In the genomic region with DNA sequence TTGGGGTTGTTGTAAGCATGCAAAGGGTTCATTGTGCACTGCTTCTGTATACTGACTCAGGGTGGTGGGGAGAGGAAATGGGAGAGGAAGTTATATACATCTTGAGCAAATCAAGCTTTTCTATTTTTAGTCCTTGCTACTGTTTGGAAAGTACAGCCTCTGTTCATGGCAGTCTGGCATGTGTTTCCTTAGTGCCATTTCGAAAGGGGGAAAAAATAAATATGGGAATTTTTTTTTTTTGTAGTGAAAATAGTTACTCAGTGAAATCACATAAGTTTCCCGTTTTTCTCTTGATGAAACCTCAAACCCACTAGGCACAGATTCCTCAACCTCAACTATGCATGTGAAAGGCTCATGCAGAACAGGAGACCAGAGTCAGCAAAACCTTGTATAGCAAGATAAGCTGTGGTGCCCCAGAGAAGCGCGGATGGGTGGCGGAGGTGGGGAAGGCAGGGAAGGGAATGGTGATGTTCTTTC, we compare ENCODE assay signal across 8 cellular contexts.
DNase-seq lines count a peak whose midpoint lies in the region; ATAC-seq and TF ChIP-seq lines count a peak whose summit lies in the region.

No MANE protein-coding gene starts in this region.

- peaks cover 5 to 29% (median 17%) of the 10 kb centered on the region in 11 experiments; a peak in 14 of 22 replicates for H3K36me3 ChIP-seq in BLaER1 treated with 17β-estradiol and CSF1 and Interleukin-3, amounts not matched to agents 10 nM and 100 nM
- H3K36me3 ChIP-seq in fibroblast of lung (ENCODE audit: control insufficient read depth, insufficient read depth, low read length) (no peaks in the 10 kb centered on the region), testis (ENCODE audit: low read depth, missing control alignments) (no peaks in the 10 kb centered on the region)

- peaks cover 23 to 69% (median 56%) of the 10 kb centered on the region in 10 experiments for H3K4me1 ChIP-seq in BLaER1 treated with 17β-estradiol and CSF1 and Interleukin-3, amounts not matched to agents 10 nM and 100 nM
- H3K4me1 ChIP-seq in fibroblast of lung (ENCODE audit: control insufficient read depth, extremely low read depth, insufficient read depth, low read length) (peaks cover 6% of the 10 kb centered on the region), testis (no peaks in the 10 kb centered on the region)

- ATAC-seq in natural killer cell treated with Interleukin-12 subunit alpha and Interleukin-12 subunit beta and Interleukin-15 and Interleukin-18, amount 100 ng/mL, for 72 hours = peak; percentile 70 to 72

- H3K27ac Mint-ChIP-seq in natural killer cell treated with Interleukin-12 subunit alpha and Interleukin-12 subunit beta and Interleukin-15 and Interleukin-18, amount 100 ng/mL, for 72 hours = peak overlapping the region in 1 of 2 donors; percentile 57

- H3K4me3 Mint-ChIP-seq in natural killer cell treated with Interleukin-12 subunit alpha and Interleukin-12 subunit beta and Interleukin-15 and Interleukin-18, amount 100 ng/mL, for 72 hours = peak overlapping the region; percentile 2

- H3K9me3 Mint-ChIP-seq in natural killer cell treated with Interleukin-12 subunit alpha and Interleukin-12 subunit beta and Interleukin-15 and Interleukin-18, amount 100 ng/mL, for 72 hours = peaks cover 21% of the 10 kb centered on the region

- peaks cover 23 to 60% (median 43%) of the 10 kb centered on the region in 11 experiments for H3K9me3 ChIP-seq in BLaER1 treated with 17β-estradiol and CSF1 and Interleukin-3, amounts not matched to agents 10 nM and 100 nM (replicated peaks in 1 of 11)
- no peaks in the 10 kb centered on the region for H3K9me3 ChIP-seq in fibroblast of lung (ENCODE audit: control insufficient read depth, insufficient read depth, low read depth, low read length)
- H3K9me3 ChIP-seq in testis = no peaks in the 10 kb centered on the region

- H3K79me2 ChIP-seq in fibroblast of lung (ENCODE audit: control insufficient read depth, insufficient read depth, low read length) = peaks cover 10% of the 10 kb centered on the region

- TF ChIP-seq CTCF in fibroblast of lung (conservative IDR thresholded peaks at IDR 0.05 in 1 of 2, IDR thresholded peaks at IDR 0.05 in 1 of 2; ENCODE audit: low read depth in 1 of 2, low read length in 2 of 2) = no peak
- no peak for TF ChIP-seq CTCF in testis (IDR thresholded peaks at IDR 0.05)

- peak overlapping the region; percentile 70 to 89 (median 80) for H3K4me2 ChIP-seq in BLaER1 treated with 17β-estradiol and CSF1 and Interleukin-3, amounts not matched to agents 10 nM and 100 nM
- no peak overlapping the region for H3K4me2 ChIP-seq in fibroblast of lung (ENCODE audit: extremely low read depth, insufficient read depth, low read length)

- peak; percentile 46 for DNase-seq in OCI-M1 (lab: John Stamatoyannopoulos, UW)
- DNase-seq in fibroblast of lung (ENCODE audit: low read depth in 2 of 2) = peak; percentile 93 to 98
- DNase-seq in natural killer cell treated with Interleukin-12 subunit alpha and Interleukin-12 subunit beta and Interleukin-15 and Interleukin-18, amount 100 ng/mL, for 72 hours (ENCODE audit: low spot score) = no peak
- no peak for DNase-seq in T1000 (lab: John Stamatoyannopoulos, UW)
- no peak for DNase-seq in SHP77 (lab: John Stamatoyannopoulos, UW)
- DNase-seq in testis = no peak
- no peak for DNase-seq in effector CD8-positive, alpha-beta T cell (lab: John Stamatoyannopoulos, UW)

- WGBS in testis, 2 donors = 59 to 73% methylated on average over 5 of the region's 5 CpGs

- H3K4me3 ChIP-seq in BLaER1 treated with 17β-estradiol and CSF1 and Interleukin-3, amounts not matched to agents 10 nM and 100 nM = peak overlapping the region in 2 of 10 experiments; percentile 1 to 6; a peak in 2 of 20 replicates
- H3K4me3 ChIP-seq in fibroblast of lung (replicated peaks in 1 of 4; ENCODE audit: control extremely low read depth in 1 of 4, insufficient read depth in 1 of 4, low read depth in 3 of 4, low read length in 4 of 4) (no peak overlapping the region), testis (no peak overlapping the region)

- H4K20me1 ChIP-seq in BLaER1 treated with 17β-estradiol and CSF1 and Interleukin-3, amounts not matched to agents 10 nM and 100 nM = no peaks in the 10 kb centered on the region
- no peaks in the 10 kb centered on the region for H4K20me1 ChIP-seq in fibroblast of lung (ENCODE audit: control insufficient read depth, extremely low read depth, insufficient read depth, low read length)

- H3K27me3 ChIP-seq in BLaER1 treated with 17β-estradiol and CSF1 and Interleukin-3, amounts not matched to agents 10 nM and 100 nM = no peaks in the 10 kb centered on the region
- H3K27me3 ChIP-seq in fibroblast of lung (ENCODE audit: control insufficient read depth, insufficient read depth, low read length) (no peaks in the 10 kb centered on the region), testis (no peaks in the 10 kb centered on the region)

- H3K27ac ChIP-seq in BLaER1 treated with 17β-estradiol and CSF1 and Interleukin-3, amounts not matched to agents 10 nM and 100 nM = peak overlapping the region; percentile 62 to 93 (median 79)
- peak overlapping the region; percentile 51 for H3K27ac ChIP-seq in fibroblast of lung (ENCODE audit: insufficient read depth, low read length)
- H3K27ac ChIP-seq in testis = no peak overlapping the region

- no peak for TF ChIP-seq POLR2A in testis (IDR thresholded peaks at IDR 0.05)

- peaks cover 20 to 44% of the 10 kb centered on the region in 2 donors for H3K4me1 Mint-ChIP-seq in natural killer cell treated with Interleukin-12 subunit alpha and Interleukin-12 subunit beta and Interleukin-15 and Interleukin-18, amount 100 ng/mL, for 72 hours (ENCODE audit: low read depth in 2 of 2)

- peaks cover 34% of the 10 kb centered on the region for H3K36me3 Mint-ChIP-seq in natural killer cell treated with Interleukin-12 subunit alpha and Interleukin-12 subunit beta and Interleukin-15 and Interleukin-18, amount 100 ng/mL, for 72 hours

- peak overlapping the region; percentile 20 to 80 (median 48); a peak in 20 of 22 replicates for H3K9ac ChIP-seq in BLaER1 treated with 17β-estradiol and CSF1 and Interleukin-3, amounts not matched to agents 10 nM and 100 nM
- H3K9ac ChIP-seq in fibroblast of lung (ENCODE audit: insufficient read depth, low read length) = no peak overlapping the region

- no peak overlapping the region for H2AFZ ChIP-seq in fibroblast of lung (ENCODE audit: low read length)

- intact Hi-C loops in testis (cut with DNase I; ENCODE audit: low total_unique reads) = no loop called here

- no peaks in the 10 kb centered on the region for H3K27me3 Mint-ChIP-seq in natural killer cell treated with Interleukin-12 subunit alpha and Interleukin-12 subunit beta and Interleukin-15 and Interleukin-18, amount 100 ng/mL, for 72 hours

Comparison
In these comparisons a context has a peak if more than half of its experiments do, and no peak if none do; other contexts are left out.
1. H3K27ac ChIP-seq: peak in BLaER1 treated with 17β-estradiol and CSF1 and Interleukin-3, amounts not matched to agents 10 nM and 100 nM (11 of 11) and fibroblast of lung (single experiment); none in testis (0 of 2).
2. DNase-seq: peak in OCI-M1 (single experiment) and fibroblast of lung (2 of 2); none in natural killer cell treated with Interleukin-12 subunit alpha and Interleukin-12 subunit beta and Interleukin-15 and Interleukin-18, amount 100 ng/mL, for 72 hours (single experiment), T1000 (single experiment), SHP77 (0 of 2), testis (single experiment) and effector CD8-positive, alpha-beta T cell (single experiment).